39 cellular contexts compared by ENCODE assay signal in genomic region chr1:164360265-164360664, GRCh38.
"Had no signal": no experiment of that assay in that cellular context is flagged by ENCODE, and none has a peak within 500 bp of the region (broad histone marks: within the 10 kb centered on the region; RNA-seq: fewer than 3 reads in every experiment).

No MANE protein-coding gene starts in this region.

- DNase-seq: activated effector memory CD4-positive, alpha-beta T cell treated with anti-CD3 and anti-CD28 coated beads, Interleukin-2, amount 50 U/mL, for 16 hours; activated effector memory CD4-positive, alpha-beta T cell treated with Interleukin-2 at 50 U/mL for 16 hours; activated gamma-delta T cell; activated gamma-delta T cell treated with Interleukin-2 at 50 U/mL for 16 hours; activated naive CD4-positive, alpha-beta T cell; activated naive CD4-positive, alpha-beta T cell treated with anti-CD3 and anti-CD28 coated beads for 36 hours; activated naive CD4-positive, alpha-beta T cell treated with anti-CD3 and anti-CD28 coated beads, Interleukin-2, amount 10 ng/mL, durations not matched to agents 7 days and 5 days; activated naive CD4-positive, alpha-beta T cell treated with anti-CD3 and anti-CD28 coated beads, Interleukin-2, amount 50 U/mL, for 16 hours; activated naive CD4-positive, alpha-beta T cell treated with Interleukin-2 at 50 U/mL for 16 hours; activated naive CD8-positive, alpha-beta T cell treated with anti-CD3 and anti-CD28 coated beads for 36 hours; activated naive CD8-positive, alpha-beta T cell treated with anti-CD3 and anti-CD28 coated beads, Interleukin-2, amount 10 ng/mL, durations not matched to agents 7 days and 5 days; activated naive CD8-positive, alpha-beta T cell treated with anti-CD3 and anti-CD28 coated beads, Interleukin-2, amount 50 U/mL, for 24 hours; activated T-cell treated with anti-CD3 and anti-CD28 coated beads, Interleukin-2, amount 50 U/mL, for 1 hour; activated T-cell treated with anti-CD3 and anti-CD28 coated beads, Interleukin-2, amount 50 U/mL, for 4 hours; activated T-cell treated with anti-CD3 and anti-CD28 coated beads, Interleukin-2, amount 50 U/mL, for 48 hours; activated T-cell treated with anti-CD3 and anti-CD28 coated beads, Interleukin-2, amount 50 U/mL, for 72 hours; adrenal gland; amniotic stem cell; amygdala; anterior cingulate cortex; aorta; brain microvascular endothelial cell; caudate nucleus; central memory CD4-positive, alpha-beta T cell; cerebellar nuclear complex had no signal

- H3K4me3 Mint-ChIP-seq: activated naive CD4-positive, alpha-beta T cell treated with anti-CD3 and anti-CD28 coated beads for 36 hours; activated naive CD4-positive, alpha-beta T cell treated with anti-CD3 and anti-CD28 coated beads, Interleukin-2, amount 10 ng/mL, durations not matched to agents 7 days and 5 days; activated naive CD4-positive, alpha-beta T cell treated with anti-CD3 and anti-CD28 coated beads, Interleukin-2, amount 50 U/mL, for 24 hours; activated naive CD8-positive, alpha-beta T cell; activated naive CD8-positive, alpha-beta T cell treated with anti-CD3 and anti-CD28 coated beads for 36 hours; activated naive CD8-positive, alpha-beta T cell treated with anti-CD3 and anti-CD28 coated beads, Interleukin-2, amount 10 ng/mL, durations not matched to agents 7 days and 5 days; activated naive CD8-positive, alpha-beta T cell treated with anti-CD3 and anti-CD28 coated beads, Interleukin-2, amount 50 U/mL, for 24 hours; activated T-cell treated with anti-CD3 and anti-CD28 coated beads, Interleukin-2, amount 50 U/mL, for 4 hours; activated T-cell treated with anti-CD3 and anti-CD28 coated beads, Interleukin-2, amount 50 U/mL, for 72 hours; activated T-helper 1 cell treated with anti-CD3 and anti-CD28 coated beads, Interleukin-12 subunit alpha, Interleukin-12 subunit beta, Interleukin-2, Interleukin-4 antibody, amounts not matched to agents 30 ng/mL and 10 ng/mL and 1 ng/mL, durations not matched to agents 14 hours and 24 hours and 36 hours; activated T-helper 17 cell treated with anti-CD3 and anti-CD28 coated beads, Interleukin-2, amount 50 U/mL, for 72 hours; brain; central memory CD8-positive, alpha-beta T cell had no signal

- ATAC-seq: activated naive CD4-positive, alpha-beta T cell treated with anti-CD3 and anti-CD28 coated beads, Interleukin-2, amount 50 U/mL, for 72 hours; activated naive CD8-positive, alpha-beta T cell treated with anti-CD3 and anti-CD28 coated beads, Interleukin-2, amount 50 U/mL, for 24 hours; activated T-cell treated with anti-CD3 and anti-CD28 coated beads, Interleukin-2, amount 50 U/mL, for 4 hours; activated T-cell treated with anti-CD3 and anti-CD28 coated beads, Interleukin-2, amount 50 U/mL, for 72 hours; activated T-helper 17 cell treated with anti-CD3 and anti-CD28 coated beads, Interleukin-2, amount 50 U/mL, for 72 hours had no signal

- H3K36me3 ChIP-seq: adrenal gland, ascending aorta, brain microvascular endothelial cell, breast epithelium, cardiac muscle cell had no signal

- H3K4me1 Mint-ChIP-seq: activated naive CD4-positive, alpha-beta T cell treated with anti-CD3 and anti-CD28 coated beads, Interleukin-2, amount 10 ng/mL, durations not matched to agents 7 days and 5 days; activated naive CD4-positive, alpha-beta T cell treated with anti-CD3 and anti-CD28 coated beads, Interleukin-2, amount 50 U/mL, for 24 hours; activated naive CD8-positive, alpha-beta T cell treated with anti-CD3 and anti-CD28 coated beads for 36 hours; activated naive CD8-positive, alpha-beta T cell treated with anti-CD3 and anti-CD28 coated beads, Interleukin-2, amount 10 ng/mL, durations not matched to agents 7 days and 5 days; activated naive CD8-positive, alpha-beta T cell treated with anti-CD3 and anti-CD28 coated beads, Interleukin-2, amount 50 U/mL, for 24 hours; activated T-helper 17 cell treated with anti-CD3 and anti-CD28 coated beads, Interleukin-2, amount 50 U/mL, for 72 hours; brain; central memory CD8-positive, alpha-beta T cell had no signal

- H3K27me3 ChIP-seq: adrenal gland, ascending aorta, brain microvascular endothelial cell, breast epithelium, cardiac muscle cell had no signal

- H3K27ac Mint-ChIP-seq: activated naive CD4-positive, alpha-beta T cell treated with anti-CD3 and anti-CD28 coated beads for 36 hours; activated naive CD4-positive, alpha-beta T cell treated with anti-CD3 and anti-CD28 coated beads, Interleukin-2, amount 10 ng/mL, durations not matched to agents 7 days and 5 days; activated naive CD4-positive, alpha-beta T cell treated with anti-CD3 and anti-CD28 coated beads, Interleukin-2, amount 50 U/mL, for 24 hours; activated naive CD4-positive, alpha-beta T cell treated with anti-CD3 and anti-CD28 coated beads, Interleukin-2, amount 50 U/mL, for 72 hours; activated naive CD8-positive, alpha-beta T cell; activated naive CD8-positive, alpha-beta T cell treated with anti-CD3 and anti-CD28 coated beads for 36 hours; activated naive CD8-positive, alpha-beta T cell treated with anti-CD3 and anti-CD28 coated beads, Interleukin-2, amount 10 ng/mL, durations not matched to agents 7 days and 5 days; activated naive CD8-positive, alpha-beta T cell treated with anti-CD3 and anti-CD28 coated beads, Interleukin-2, amount 50 U/mL, for 24 hours; activated T-cell treated with anti-CD3 and anti-CD28 coated beads, Interleukin-2, amount 50 U/mL, for 72 hours; activated T-helper 1 cell treated with anti-CD3 and anti-CD28 coated beads, Interleukin-12 subunit alpha, Interleukin-12 subunit beta, Interleukin-2, Interleukin-4 antibody, amounts not matched to agents 30 ng/mL and 10 ng/mL and 1 ng/mL, durations not matched to agents 14 hours and 24 hours and 36 hours; activated T-helper 17 cell treated with anti-CD3 and anti-CD28 coated beads, Interleukin-2, amount 50 U/mL, for 72 hours; activated T-helper 2 cell treated with anti-CD3 and anti-CD28 coated beads, Interferon-gamma antibody, Interleukin-2, Interleukin-4, amounts not matched to agents 10 μg/mL and 5 μg/mL and 100 μg/mL, durations not matched to agents 14 hours and 24 hours and 36 hours; brain had no signal

- H3K9me3 ChIP-seq: adrenal gland, ascending aorta had no signal

- H3K27me3 Mint-ChIP-seq: activated naive CD4-positive, alpha-beta T cell treated with anti-CD3 and anti-CD28 coated beads, Interleukin-2, amount 10 ng/mL, durations not matched to agents 7 days and 5 days; activated naive CD4-positive, alpha-beta T cell treated with anti-CD3 and anti-CD28 coated beads, Interleukin-2, amount 50 U/mL, for 24 hours; activated naive CD8-positive, alpha-beta T cell; activated naive CD8-positive, alpha-beta T cell treated with anti-CD3 and anti-CD28 coated beads for 36 hours; activated naive CD8-positive, alpha-beta T cell treated with anti-CD3 and anti-CD28 coated beads, Interleukin-2, amount 10 ng/mL, durations not matched to agents 7 days and 5 days; activated naive CD8-positive, alpha-beta T cell treated with anti-CD3 and anti-CD28 coated beads, Interleukin-2, amount 50 U/mL, for 24 hours; activated T-helper 17 cell treated with anti-CD3 and anti-CD28 coated beads, Interleukin-2, amount 50 U/mL, for 72 hours; brain; central memory CD8-positive, alpha-beta T cell had no signal

- FAIRE-seq: astrocyte, bronchial epithelial cell, colon had no signal

- H3K36me3 Mint-ChIP-seq: activated naive CD4-positive, alpha-beta T cell treated with anti-CD3 and anti-CD28 coated beads, Interleukin-2, amount 10 ng/mL, durations not matched to agents 7 days and 5 days; activated naive CD4-positive, alpha-beta T cell treated with anti-CD3 and anti-CD28 coated beads, Interleukin-2, amount 50 U/mL, for 24 hours; activated naive CD8-positive, alpha-beta T cell; activated naive CD8-positive, alpha-beta T cell treated with anti-CD3 and anti-CD28 coated beads for 36 hours; activated naive CD8-positive, alpha-beta T cell treated with anti-CD3 and anti-CD28 coated beads, Interleukin-2, amount 10 ng/mL, durations not matched to agents 7 days and 5 days; brain had no signal

- H3K27ac ChIP-seq: adrenal gland, ascending aorta, brain microvascular endothelial cell, breast epithelium, cardiac muscle cell had no signal

- H3K4me1 ChIP-seq: adrenal gland, ascending aorta, breast epithelium had no signal

- H3K4me3 ChIP-seq: adrenal gland, ascending aorta, breast epithelium, cardiac muscle cell had no signal
